8 cellular contexts compared by ENCODE assay signal in genomic region chr17:81394831-81395599, GRCh38. TPM values are rescaled to one million over a fixed set of nuclear protein-coding genes. Genes with fewer than 3 reads are reported as not detected.
DNase-seq lines count a peak whose midpoint lies in the region; ATAC-seq, FAIRE-seq and TF ChIP-seq lines count a peak whose summit lies in the region.

Gene BAHCC1, plus strand, starts transcription at chr17:81395457. Its CDS starts 4,283 bp downstream, at chr17:81399740.

- no peak for TF ChIP-seq CTCF in mucosa of descending colon (IDR thresholded peaks at IDR 0.05)

- H3K4me3 ChIP-seq in esophagus (ENCODE audit: low read depth in 1 of 2, low read length in 2 of 2) (peak within 1 kb of the TSS; percentile 77 to 80), mucosa of descending colon (peak within 1 kb of the TSS; percentile 54)

- H3K27me3 ChIP-seq in esophagus (ENCODE audit: control insufficient read depth in 1 of 2, insufficient read depth in 2 of 2, low read length in 2 of 2): no peaks in the 10 kb centered on the region

- intact Hi-C loops in mucosa of descending colon (cut with DNase I, micrococcal nuclease): loop anchor here in 1 of 2 donors (10.0 kb wide), 1 partner anchor 120 kb away; the partner anchor contains the start of gene ACTG1

- peaks cover 4 to 21% of the 10 kb centered on the region in 2 donors for H3K4me1 ChIP-seq in esophagus (ENCODE audit: control insufficient read depth in 2 of 2, insufficient read depth in 2 of 2, low read length in 1 of 2)
- H3K4me1 ChIP-seq in mucosa of descending colon (ENCODE audit: low read depth): peaks cover 39% of the 10 kb centered on the region

- H3K9me3 ChIP-seq in esophagus (ENCODE audit: control insufficient read depth in 2 of 2, insufficient read depth in 1 of 2, low read depth in 1 of 2, low read length in 1 of 2) (no peaks in the 10 kb centered on the region), mucosa of descending colon (no peaks in the 10 kb centered on the region)

- WGBS in esophagus, 2 donors: 1% methylated on average over 49 of the region's 49 CpGs

- DNase-seq in DMS153 (lab: John Stamatoyannopoulos, UW) (peak; percentile 100), KG1 (lab: John Stamatoyannopoulos, UW) (peak; percentile 32), RCC 7860 (ENCODE audit: low spot score) (peak; percentile 94), activated T-helper 1 cell treated with Interleukin-2 at 50 U/mL for 16 hours (ENCODE audit: low read depth) (peak; percentile 49), mucosa of descending colon (peak; percentile 100)
- peak; percentile 58 to 66 for DNase-seq in stimulated activated CD8-positive, alpha-beta memory T cell treated with anti-CD3 and anti-CD28 coated beads, Interleukin-2, amount 100 ng/mL, for 1 hour (ENCODE audit: low read depth in 2 of 2)

- ATAC-seq in mucosa of descending colon: peak; percentile 76
- ATAC-seq in HG03571 (IDR thresholded peaks at IDR 0.05; ENCODE audit: unreplicated experiment): no peak

- peak; percentile 34 for FAIRE-seq in RCC 7860 (lab: Jason Lieb, UNC)

- H3K27ac ChIP-seq in esophagus (ENCODE audit: low read depth in 2 of 2, low read length in 1 of 2): peak within 1 kb of the TSS; percentile 89 to 96

- H3K36me3 ChIP-seq in esophagus (ENCODE audit: control insufficient read depth in 2 of 2, insufficient read depth in 2 of 2, low read length in 1 of 2) (peaks cover 0 to 3% of the 10 kb centered on the region in 2 donors), mucosa of descending colon (ENCODE audit: low read depth) (no peaks in the 10 kb centered on the region)

RNA-seq across cellular contexts. Expression of gene BAHCC1, which starts in this region (rescaled TPM):
- 1 to 10 TPM; 3.0 to 9.1 TPM for polyA plus RNA-seq in esophagus
- 10 to 100 TPM; 14.0 to 27.4 (median 16.5) TPM for total RNA-seq in mucosa of descending colon

Comparison
In these comparisons a context has a peak if more than half of its experiments do, and no peak if none do; other contexts are left out.
1. DNase-seq: peak in every context shown above with its lines; median percentile 100 in DMS153; 100 in mucosa of descending colon; 94 in RCC 7860; 62 in stimulated activated CD8-positive, alpha-beta memory T cell treated with anti-CD3 and anti-CD28 coated beads, Interleukin-2, amount 100 ng/mL, for 1 hour; 49 in activated T-helper 1 cell treated with Interleukin-2 at 50 U/mL for 16 hours; 32 in KG1.